8 cellular contexts compared by ENCODE assay signal in genomic region chr12:28172434-28173030, GRCh38. TPM values are rescaled to one million over a fixed set of nuclear protein-coding genes. Genes with fewer than 3 reads are reported as not detected.
A peak's percentile ranks its signal among the peaks of the same experiment; 100 is the strongest.
DNase-seq lines count a peak whose midpoint lies in the region; ATAC-seq, FAIRE-seq and TF ChIP-seq lines count a peak whose summit lies in the region.

No MANE protein-coding gene starts in this region.

- CTCF ChIA-PET in Calu3 (lab: Charles Lee) (interaction anchor here (0.6 kb wide), 1 partner anchor 1037 kb away, joined by 4 read pairs; no protein-coding TSS in a partner anchor), RWPE1 (lab: Yijun Ruan, JAX) (interaction anchor here (0.6 to 1.7 kb wide), 3 partner anchors 120 to 285 kb away, joined by 3 to 11 read pairs (median 4); no protein-coding TSS in a partner anchor)

- DNase-seq in Calu3, result peak; percentile 43
- DNase-seq in HUDEP-2 (lab: John Stamatoyannopoulos, UW; ENCODE audit: unreplicated experiment in 76 of 76), result peak in 49 of 76 experiments; percentile 2 to 69 (median 21)
- DNase-seq in RWPE1 (ENCODE audit: low spot score), result peak; percentile 71
- DNase-seq in fibroblast of mammary gland (ENCODE audit: low read depth), result peak; percentile 77
- peak; percentile 42 for DNase-seq in small intestine
- DNase-seq in stimulated activated naive CD8-positive, alpha-beta T cell treated with anti-CD3 and anti-CD28 coated beads, Interleukin-15, amount 100 ng/mL, for 72 hours, result no peak
- DNase-seq in NCI-H2227 treated with DMSO at 0.1 percent for 48 hours (lab: John Stamatoyannopoulos, UW), result no peak

- intact Hi-C loops in Calu3 (cut with micrococcal nuclease; ENCODE audit: unreplicated experiment), result loop anchor here (5.0 to 10.0 kb wide), 4 partner anchors 205 to 700 kb away; no protein-coding TSS in a partner anchor

- no peaks in the 10 kb centered on the region for H3K36me3 Mint-ChIP-seq in Calu3 (ENCODE audit: insufficient read depth, unreplicated experiment)

- no peaks in the 10 kb centered on the region for H3K4me1 Mint-ChIP-seq in Calu3 (ENCODE audit: low read depth, unreplicated experiment)
- H3K4me1 Mint-ChIP-seq in stimulated activated naive CD8-positive, alpha-beta T cell treated with anti-CD3 and anti-CD28 coated beads, Interleukin-15, amount 100 ng/mL, for 72 hours, result peaks cover 8% of the 10 kb centered on the region

- no peak for ATAC-seq in stimulated activated naive CD8-positive, alpha-beta T cell treated with anti-CD3 and anti-CD28 coated beads, Interleukin-15, amount 100 ng/mL, for 72 hours
- ATAC-seq in GM19397 (IDR thresholded peaks at IDR 0.05; ENCODE audit: unreplicated experiment), result no peak

- no peaks in the 10 kb centered on the region for H3K4me1 ChIP-seq in small intestine (ENCODE audit: control insufficient read depth in 2 of 2, insufficient read depth in 1 of 2, low read depth in 1 of 2, low read length in 1 of 2)

- H3K27me3 Mint-ChIP-seq in Calu3 (ENCODE audit: unreplicated experiment), result no peaks in the 10 kb centered on the region
- no peaks in the 10 kb centered on the region for H3K27me3 Mint-ChIP-seq in stimulated activated naive CD8-positive, alpha-beta T cell treated with anti-CD3 and anti-CD28 coated beads, Interleukin-15, amount 100 ng/mL, for 72 hours

- TF ChIP-seq CTCF in Calu3 (IDR thresholded peaks at IDR 0.05; ENCODE audit: unreplicated experiment) (peak; percentile 31), RWPE1 (conservative IDR thresholded peaks at IDR 0.05; ENCODE audit: low read depth) (peak; percentile 54), fibroblast of mammary gland (conservative IDR thresholded peaks at IDR 0.05; ENCODE audit: control insufficient read depth, insufficient read depth, low read depth, low read length) (peak; percentile 77)

- no peaks in the 10 kb centered on the region for H3K36me3 ChIP-seq in small intestine (ENCODE audit: control insufficient read depth in 2 of 2, insufficient read depth in 2 of 2, low read length in 2 of 2)

- POLR2A ChIA-PET in RWPE1 (lab: Yijun Ruan, JAX; ENCODE audit: low non-redundant PET), result no interaction called here

- no peak overlapping the region for H3K27ac Mint-ChIP-seq in Calu3 (ENCODE audit: unreplicated experiment)
- no peak overlapping the region for H3K27ac Mint-ChIP-seq in stimulated activated naive CD8-positive, alpha-beta T cell treated with anti-CD3 and anti-CD28 coated beads, Interleukin-15, amount 100 ng/mL, for 72 hours

- H3K27me3 ChIP-seq in small intestine (ENCODE audit: control insufficient read depth in 2 of 2, insufficient read depth in 2 of 2, low read length in 2 of 2), result no peaks in the 10 kb centered on the region

- 92 to 94% (median 92%) methylated on average over 3 of the region's 3 CpGs for WGBS in small intestine, 3 donors

- no peaks in the 10 kb centered on the region for H3K9me3 ChIP-seq in small intestine (ENCODE audit: control insufficient read depth, low read depth)

- no TSS peak for BruUV-seq in Calu3 (replicated peaks; lab: Mats Ljungman, UMichigan)

- H3K4me3 ChIP-seq in fibroblast of mammary gland (ENCODE audit: control insufficient read depth, low read depth, low read length), result no peak overlapping the region
- H3K4me3 ChIP-seq in small intestine (ENCODE audit: low read depth in 1 of 2, low read length in 2 of 2), result no peak overlapping the region

- H3K4me3 Mint-ChIP-seq in Calu3 (ENCODE audit: low read depth, unreplicated experiment), result no peak overlapping the region
- H3K4me3 Mint-ChIP-seq in stimulated activated naive CD8-positive, alpha-beta T cell treated with anti-CD3 and anti-CD28 coated beads, Interleukin-15, amount 100 ng/mL, for 72 hours, result no peak overlapping the region

- H3K9me3 Mint-ChIP-seq in Calu3 (ENCODE audit: low read depth, unreplicated experiment), result no peaks in the 10 kb centered on the region
- peaks cover 7 to 8% of the 10 kb centered on the region in 2 donors for H3K9me3 Mint-ChIP-seq in stimulated activated naive CD8-positive, alpha-beta T cell treated with anti-CD3 and anti-CD28 coated beads, Interleukin-15, amount 100 ng/mL, for 72 hours

- H3K27ac ChIP-seq in RWPE1, result no peak overlapping the region
- no peak overlapping the region for H3K27ac ChIP-seq in small intestine (ENCODE audit: low read depth in 1 of 2, low read length in 1 of 2)

- FAIRE-seq in small intestine (lab: Jason Lieb, UNC), result no peak

RNA-seq across cellular contexts. Expression of gene CCDC91, which starts 17.7 kb away (rescaled TPM):
- 25.6 and 30.9 TPM in 2 replicates for total RNA-seq in Calu3 (2022)
- polyA plus RNA-seq in small intestine, result 10 to 100 TPM; 12.5 to 13.8 (median 12.8) TPM

Comparison
In these comparisons a context has a peak if more than half of its experiments do, and no peak if none do; other contexts are left out.
1. DNase-seq: peak in Calu3 (single experiment), HUDEP-2 (49 of 76), RWPE1 (single experiment), fibroblast of mammary gland (single experiment) and small intestine (single experiment); none in stimulated activated naive CD8-positive, alpha-beta T cell treated with anti-CD3 and anti-CD28 coated beads, Interleukin-15, amount 100 ng/mL, for 72 hours (0 of 2) and NCI-H2227 treated with DMSO at 0.1 percent for 48 hours (single experiment).
2. Peak in every context shown above with its lines, with median percentiles within 50 percentile points of each other: CTCF ChIP-seq.